ENCODE assay signal across 16 cellular contexts in genomic region chr7:25408861-25409260, GRCh38.
"Had no signal": no experiment of that assay in that cellular context is flagged by ENCODE, and none has a peak within 500 bp of the region (broad histone marks: within the 10 kb centered on the region; RNA-seq: fewer than 3 reads in every experiment).

No MANE protein-coding gene starts in this region.

- H3K9me3 ChIP-seq: esophagus squamous epithelium, gastroesophageal sphincter, left ventricle myocardium inferior, lower lobe of right lung, pancreas, upper lobe of left lung, vagina had no signal

- ATAC-seq: gastroesophageal sphincter, lower lobe of right lung, pancreas had no signal

- H3K27ac ChIP-seq: epithelial cell of prostate, gastroesophageal sphincter, left ventricle myocardium inferior, lower lobe of right lung, pancreas, upper lobe of left lung, vagina had no signal

- H3K4me1 ChIP-seq: left ventricle myocardium inferior, lower lobe of right lung, pancreas, upper lobe of left lung had no signal

- H3K27me3 ChIP-seq: esophagus squamous epithelium, gastroesophageal sphincter, pancreas, upper lobe of left lung, vagina had no signal

- H3K4me2 ChIP-seq: smooth muscle cell had no signal

- H3K4me3 ChIP-seq: esophagus squamous epithelium, gastroesophageal sphincter, left ventricle myocardium inferior, lower lobe of right lung, pancreas, smooth muscle cell, upper lobe of left lung, vagina had no signal

- DNase-seq: effector memory CD4-positive, alpha-beta T cell; esophagus squamous epithelium; foreskin fibroblast; glutamatergic neuron; immature natural killer cell; left ventricle myocardium inferior; lower lobe of right lung; midbrain; pancreas; stimulated activated CD4-positive, alpha-beta T cell treated with anti-CD3 and anti-CD28 coated beads, Interleukin-2, amount 100 ng/mL, for 48 hours; stimulated activated naive CD4-positive, alpha-beta T cell treated with Interleukin-2 at 50 U/mL for 16 hours; upper lobe of left lung had no signal

- H3K36me3 ChIP-seq: esophagus squamous epithelium, gastroesophageal sphincter, left ventricle myocardium inferior, lower lobe of right lung, pancreas, upper lobe of left lung, vagina had no signal
